11 cellular contexts compared by ENCODE assay signal in genomic region chr1:117324357-117324756, GRCh38.
"Had no signal": no experiment of that assay in that cellular context is flagged by ENCODE, and none has a peak within 500 bp of the region (broad histone marks: within the 10 kb centered on the region; RNA-seq: fewer than 3 reads in every experiment).

No MANE protein-coding gene starts in this region.

- DNase-seq: GM23248, GOT3, H7, H9, HCEC 1CT, HFFc6 had no signal

- H3K4me3 ChIP-seq: GM23248, GM23338, HAP-1 had no signal

- H3K9me3 ChIP-seq: HAP-1 had no signal

- FAIRE-seq: H1, H54 had no signal

- ATAC-seq: GM23338, HCT116 had no signal

- H3K9ac ChIP-seq: GM23248 had no signal

- H2AFZ ChIP-seq: GM23248, GM23338 had no signal

- H3K4me1 ChIP-seq: HAP-1 had no signal

- H3K4me2 ChIP-seq: GM23338 had no signal

- H3K27ac ChIP-seq: GM23248 had no signal

- H3K36me3 ChIP-seq: HAP-1 had no signal
